Comparison of ENCODE assay signal across 8 cellular contexts in the genomic region with DNA sequence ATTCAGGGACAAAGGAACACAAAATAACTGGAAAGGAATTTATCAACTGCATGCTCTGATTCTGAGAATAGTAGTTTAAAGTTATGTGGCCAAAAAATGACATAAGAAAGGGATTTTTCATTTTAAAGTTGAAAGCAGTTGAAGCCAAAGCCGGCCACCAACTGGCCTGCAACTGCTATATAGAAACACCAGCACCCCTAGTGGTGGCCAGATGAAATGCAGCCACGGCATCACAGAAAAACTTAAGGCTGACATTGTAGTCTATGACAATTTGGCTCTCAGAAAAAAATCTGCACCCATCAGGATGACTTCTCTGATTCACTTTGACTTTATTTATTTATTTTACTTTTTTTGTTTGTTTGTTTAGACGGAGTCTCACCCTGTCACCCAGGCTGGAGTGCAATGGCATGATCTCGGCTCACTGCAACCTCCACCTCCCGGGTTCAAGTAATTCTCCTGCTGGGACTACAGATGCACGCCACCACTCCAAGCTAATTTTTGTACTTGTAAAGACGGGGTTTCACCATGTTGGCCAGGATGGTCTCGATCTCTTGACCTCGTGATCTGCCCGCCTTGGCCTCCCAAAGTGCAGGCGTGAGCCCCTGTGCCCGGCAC. TPM values are rescaled to one million over a fixed set of nuclear protein-coding genes. Genes with fewer than 3 reads are reported as not detected.
DNase-seq lines count a peak whose midpoint lies in the region; ATAC-seq, FAIRE-seq and TF ChIP-seq lines count a peak whose summit lies in the region.

No MANE protein-coding gene starts in this region.

- TF ChIP-seq POLR2A in GM12891 (IDR thresholded peaks at IDR 0.05; ENCODE audit: low read depth, low read length) = no peak
- TF ChIP-seq POLR2A in HepG2 (IDR thresholded peaks at IDR 0.05; ENCODE audit: insufficient read depth in 1 of 2, low read depth in 2 of 2, low read length in 2 of 2) = no peak

- whole genome bisulfite sequencing in HepG2 (ENCODE audit: low lambda C conversion rate) = 73% methylated on average over 12 of the region's 12 CpGs

- CTCF ChIA-PET in HepG2 (lab: Yijun Ruan, JAX; ENCODE audit: low intra/inter-chr PET ratio, low total read pairs) = no interaction called here

- 0 out of 5 replicates have a peak, but pooled peaks cover 0 to 1% of the 10 kb centered on the region in 2 experiments for H3K36me3 ChIP-seq in HepG2 (replicated peaks in 1 of 2; ENCODE audit: control insufficient read depth in 1 of 2, insufficient read depth in 2 of 2, low read length in 2 of 2)

- no peak overlapping the region for H3K9ac ChIP-seq in HepG2 (ENCODE audit: insufficient read depth, low read depth, low read length)

- POLR2A ChIA-PET in HepG2 (lab: Yijun Ruan, JAX) = no interaction called here

- H3K79me2 ChIP-seq in HepG2 (ENCODE audit: insufficient read depth, low read length) = no peaks in the 10 kb centered on the region

- 0 out of 2 replicates have a peak, but pooled peaks have one; percentile 25 for TF ChIP-seq RAD21 in HepG2 (CRISPR knock-in tag; IDR thresholded peaks at IDR 0.05)

- H3K4me3 Mint-ChIP-seq in chondrocyte (ENCODE audit: unreplicated experiment) = no peak overlapping the region

- H3K36me3 Mint-ChIP-seq in chondrocyte (ENCODE audit: low read depth) = no peaks in the 10 kb centered on the region

- DNase-seq in GM12891 (ENCODE audit: insufficient read length, low spot score) = peak; percentile 24
- DNase-seq in NCI-H2196 (lab: John Stamatoyannopoulos, UW; ENCODE audit: unreplicated experiment) = peak; percentile 43
- DNase-seq in activated CD4-positive, alpha-beta T cell treated with anti-CD3 and anti-CD28 coated beads for 1 hour = peak; percentile 28
- no peak for DNase-seq in chondrocyte (ENCODE audit: low spot score)
- DNase-seq in HepG2 (ENCODE audit: low spot score) = peak; percentile 41
- peak; percentile 43 to 52 (median 51) for DNase-seq in stimulated activated CD4-positive, alpha-beta T cell treated with anti-CD3 and anti-CD28 coated beads, TNF-alpha, amount 100 ng/mL, for 48 hours (ENCODE audit: low read depth in 3 of 3)

- no peaks in the 10 kb centered on the region for H3K27me3 ChIP-seq in HepG2 (ENCODE audit: control insufficient read depth in 1 of 2, insufficient read depth in 2 of 2, low read length in 2 of 2)

- no peak overlapping the region for H3K4me3 ChIP-seq in HepG2 (replicated peaks in 1 of 3; ENCODE audit: insufficient read depth in 1 of 3, low read depth in 2 of 3, low read length in 3 of 3)

- peaks cover 9% of the 10 kb centered on the region for H3K9me3 ChIP-seq in HepG2 (ENCODE audit: low read length)

- no peaks in the 10 kb centered on the region for H4K20me1 ChIP-seq in HepG2 (ENCODE audit: insufficient read depth, low read length)

- no peak overlapping the region for H3K27ac ChIP-seq in HepG2 (ENCODE audit: extremely low read length, insufficient read depth, low read length)

- TF ChIP-seq CTCF in chondrocyte (IDR thresholded peaks at IDR 0.05) = peak; percentile 86
- peak; percentile 68 for TF ChIP-seq CTCF in HepG2 (CRISPR knock-in tag; IDR thresholded peaks at IDR 0.05)

- H3K27ac Mint-ChIP-seq in chondrocyte (ENCODE audit: unreplicated experiment) = peak overlapping the region; percentile 5

- ATAC-seq in HG02938 (IDR thresholded peaks at IDR 0.05; ENCODE audit: unreplicated experiment) = peak; percentile 93
- peak; percentile 79 for ATAC-seq in HepG2

- H3K4me2 ChIP-seq in HepG2 (ENCODE audit: low read depth, low read length) = no peak overlapping the region

- FAIRE-seq in A204.1 (lab: Jason Lieb, UNC) = peak; percentile 91
- FAIRE-seq in GM12891 (lab: Jason Lieb, UNC) = peak; percentile 23
- FAIRE-seq in HepG2 (lab: Jason Lieb, UNC) = peak; percentile 70

- TF ChIP-seq EP300 in HepG2 (IDR thresholded peaks at IDR 0.05; ENCODE audit: low read depth in 2 of 2, low read length in 2 of 2) (no peak), HepG2 (CRISPR knock-in tag; IDR thresholded peaks at IDR 0.05; ENCODE audit: borderline replicate concordance) (no peak)

- H3K4me1 Mint-ChIP-seq in chondrocyte (ENCODE audit: low read depth) = peaks cover 5% of the 10 kb centered on the region

- intact Hi-C loops in HepG2 (cut with micrococcal nuclease; ENCODE audit: unreplicated experiment) = no loop called here

- H3K4me1 ChIP-seq in HepG2 (ENCODE audit: insufficient read depth, low read length) = no peaks in the 10 kb centered on the region

- peaks cover 2% of the 10 kb centered on the region for H3K9me3 Mint-ChIP-seq in chondrocyte (ENCODE audit: low read depth)

- no peak overlapping the region for H2AFZ ChIP-seq in HepG2 (ENCODE audit: low read length)

- in situ Hi-C loops in HepG2 (cut with HindIII; ENCODE audit: extremely low pct_ligation_motif_present, low pct_unique_long_range_greater_than_20kb) = no loop called here

- H3K27me3 Mint-ChIP-seq in chondrocyte (ENCODE audit: low read depth) = no peaks in the 10 kb centered on the region

- BruUV-seq in HepG2 (replicated peaks; lab: Mats Ljungman, UMichigan) = TSS peak; percentile 45

TF ChIP-seq in GM12891, 5 proteins besides CTCF, POLR2A, EP300 and RAD21:
- no peak for TF ChIP-seq POU2F2 (IDR thresholded peaks at IDR 0.05; ENCODE audit: low read depth, low read length)
- TF ChIP-seq POLR2AphosphoS5 (IDR thresholded peaks at IDR 0.05; ENCODE audit: low read depth, low read length) = no peak
- no peak for TF ChIP-seq TAF1 (IDR thresholded peaks at IDR 0.05; ENCODE audit: low read depth, low read length)
- no peak for TF ChIP-seq PAX5 (IDR thresholded peaks at IDR 0.05; ENCODE audit: insufficient read depth, low read length, severe bottlenecking)
- TF ChIP-seq SPI1 (IDR thresholded peaks at IDR 0.05; ENCODE audit: low read depth, low read length) = no peak

TF ChIP-seq in HepG2, 621 proteins besides CTCF, POLR2A, EP300 and RAD21:
- TF ChIP-seq ZNF282 (IDR thresholded peaks at IDR 0.05; ENCODE audit: partially characterized antibody) = no peak
- no peak for TF ChIP-seq ZNF333 (CRISPR knock-in tag; IDR thresholded peaks at IDR 0.05; ENCODE audit: borderline replicate concordance)
- TF ChIP-seq XRCC5 (optimal IDR thresholded peaks at IDR 0.05; ENCODE audit: low read length) = peak; percentile 50
- peak; percentile 41 for TF ChIP-seq STAG1 (CRISPR knock-in tag; IDR thresholded peaks at IDR 0.05)
- no peak for TF ChIP-seq ZNF788 (CRISPR knock-in tag; IDR thresholded peaks at IDR 0.05; ENCODE audit: borderline replicate concordance)
- no peak for TF ChIP-seq ZNF75D (CRISPR knock-in tag; IDR thresholded peaks at IDR 0.05; ENCODE audit: borderline replicate concordance)
- TF ChIP-seq ZNF180 (CRISPR knock-in tag; IDR thresholded peaks at IDR 0.05; ENCODE audit: borderline replicate concordance, low read depth) = no peak
- TF ChIP-seq SMC3 (IDR thresholded peaks at IDR 0.05; ENCODE audit: low read length) = peak; percentile 26; the same call in 1 of the 2 replicates
- TF ChIP-seq, protein P1, sequence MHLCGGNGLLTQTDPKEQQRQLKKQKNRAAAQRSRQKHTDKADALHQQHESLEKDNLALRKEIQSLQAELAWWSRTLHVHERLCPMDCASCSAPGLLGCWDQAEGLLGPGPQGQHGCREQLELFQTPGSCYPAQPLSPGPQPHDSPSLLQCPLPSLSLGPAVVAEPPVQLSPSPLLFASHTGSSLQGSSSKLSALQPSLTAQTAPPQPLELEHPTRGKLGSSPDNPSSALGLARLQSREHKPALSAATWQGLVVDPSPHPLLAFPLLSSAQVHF (CRISPR knock-in tag; IDR thresholded peaks at IDR 0.05) = no peak
TF ChIP-seq in HepG2: peak in this region for 3.

RNA-seq across cellular contexts. Expression of a gene that starts 59.2 kb away (rescaled TPM):
- polyA plus RNA-seq in GM12891 (2012; ENCODE audit: low read depth, missing spikeins) = 14.5 TPM
- total RNA-seq in chondrocyte = 4.4 to 5.6 TPM (median 4.7 TPM) in 3 replicates
- 13.2 and 20.3 TPM in 2 replicates for total RNA-seq in HepG2 (2016; rRNA removed; fragmentation: Illumina TruSeq; extraction: Trizol)
- 6.5 and 8.4 TPM in 2 replicates for total RNA-seq in HepG2 (2016; cell fraction: cytosol; rRNA removed; fragmentation: Illumina TruSeq; extraction: Trizol; ENCODE audit: low read depth)
- total RNA-seq in HepG2 (2016; cell fraction: insoluble cytoplasmic fraction; rRNA removed; fragmentation: Illumina TruSeq; extraction: Trizol) = 11.0 and 19.5 TPM in 2 replicates
- 12.0 and 13.3 TPM in 2 replicates for total RNA-seq in HepG2 (2016; cell fraction: membrane; rRNA removed; fragmentation: Illumina TruSeq; extraction: Trizol)
- total RNA-seq in HepG2 (2016; cell fraction: nucleus; rRNA removed; fragmentation: Illumina TruSeq; extraction: Trizol) = 13.5 and 17.0 TPM in 2 replicates
- polyA plus RNA-seq in HepG2 (2011; rRNA removed) = 5.6 and 5.8 TPM in 2 replicates
- polyA plus RNA-seq in HepG2 (2011; cell fraction: cytosol; rRNA removed) = 4.8 and 6.6 TPM in 2 replicates
- 2.0 and 2.7 TPM in 2 replicates for polyA plus RNA-seq in HepG2 (2011; cell fraction: nucleus; rRNA removed)
- 4.9 and 9.1 TPM in 2 replicates for polyA plus RNA-seq in HepG2 (2012)
- polyA plus RNA-seq in HepG2 (2016; cell fraction: cytosol; fragmentation: Illumina TruSeq; extraction: Trizol; ENCODE audit: low read depth) = 3.2 and 3.5 TPM in 2 replicates
- 9.4 and 9.5 TPM in 2 replicates for polyA plus RNA-seq in HepG2 (2016; cell fraction: insoluble cytoplasmic fraction; fragmentation: Illumina TruSeq; extraction: Trizol; ENCODE audit: low read depth)
- 7.2 and 8.0 TPM in 2 replicates for polyA plus RNA-seq in HepG2 (2016; cell fraction: membrane; fragmentation: Illumina TruSeq; extraction: Trizol; ENCODE audit: low read depth)
- polyA plus RNA-seq in HepG2 (2016; cell fraction: nucleus; fragmentation: Illumina TruSeq; extraction: Trizol; ENCODE audit: insufficient read depth, low read depth) = 15.9 and 17.7 TPM in 2 replicates
- polyA minus RNA-seq in HepG2 (2011; rRNA and poly(A)+ RNA removed; ENCODE audit: low replicate concordance) = 21.6 and 51.3 TPM in 2 replicates
- 6.0 and 11.2 TPM in 2 replicates for polyA minus RNA-seq in HepG2 (2011; cell fraction: cytosol; rRNA and poly(A)+ RNA removed)
- 1.8 and 3.2 TPM in 2 replicates for polyA minus RNA-seq in HepG2 (2011; cell fraction: nucleus; rRNA and poly(A)+ RNA removed)
